In genomic region chr1:220768127-220768601, GRCh38 we compare ENCODE assay signal across 10 cellular contexts. TPM values are rescaled to one million over a fixed set of nuclear protein-coding genes. Genes with fewer than 3 reads are reported as not detected.
A peak's percentile ranks its signal among the peaks of the same experiment; 100 is the strongest.
DNase-seq lines count a peak whose midpoint lies in the region; ATAC-seq and TF ChIP-seq lines count a peak whose summit lies in the region.
"Had no signal": no experiment of that assay in that cellular context is flagged by ENCODE, and none has a peak within 500 bp of the region (broad histone marks: within the 10 kb centered on the region; RNA-seq: fewer than 3 reads in every experiment).

No MANE protein-coding gene starts in this region.

- intact Hi-C loops in left lung (cut with DNase I) (no loop called here), upper lobe of right lung (cut with DNase I) (no loop called here)

- no peak overlapping the region for H3K27ac Mint-ChIP-seq in WTC11
- H3K27ac Mint-ChIP-seq: activated CD8-positive, alpha-beta memory T cell treated with anti-CD3 and anti-CD28 coated beads, Interleukin-2, amount 10 ng/mL, durations not matched to agents 7 days and 5 days had no signal

- H3K4me3 Mint-ChIP-seq in WTC11: no peak overlapping the region
- H3K4me3 Mint-ChIP-seq: activated CD8-positive, alpha-beta memory T cell treated with anti-CD3 and anti-CD28 coated beads, Interleukin-2, amount 10 ng/mL, durations not matched to agents 7 days and 5 days had no signal

- peaks cover 5% of the 10 kb centered on the region for H3K36me3 Mint-ChIP-seq in WTC11
- H3K36me3 Mint-ChIP-seq: activated CD8-positive, alpha-beta memory T cell treated with anti-CD3 and anti-CD28 coated beads, Interleukin-2, amount 10 ng/mL, durations not matched to agents 7 days and 5 days had no signal

- no peaks in the 10 kb centered on the region for H3K9me3 ChIP-seq in left lung
- no peaks in the 10 kb centered on the region for H3K9me3 ChIP-seq in upper lobe of right lung

- H3K9me3 Mint-ChIP-seq in WTC11: no peaks in the 10 kb centered on the region

- CTCF ChIA-PET in WTC11 (lab: Charles Lee): interaction anchor here (0.7 to 1.2 kb wide), 2 partner anchors 35 to 487 kb away, joined by 3 read pairs; no protein-coding TSS in a partner anchor

- ATAC-seq in HG02642 (IDR thresholded peaks at IDR 0.05; ENCODE audit: poor library complexity, unreplicated experiment): peak; percentile 23
- ATAC-seq in WTC11: no peak
- peak; percentile 68 for ATAC-seq in left lung
- ATAC-seq in upper lobe of right lung: peak; percentile 76
- ATAC-seq: activated CD8-positive, alpha-beta memory T cell treated with anti-CD3 and anti-CD28 coated beads, Interleukin-2, amount 10 ng/mL, durations not matched to agents 7 days and 5 days had no signal

- peaks cover 12 to 20% of the 10 kb centered on the region in 2 donors for H3K4me1 ChIP-seq in left lung
- H3K4me1 ChIP-seq in upper lobe of right lung: peaks cover 18% of the 10 kb centered on the region

- DNase-seq in WTC11 (ENCODE audit: low spot score) (no peak), left lung (no peak), upper lobe of right lung (no peak), AG08396 (ENCODE audit: low spot score) (no peak), GM10266 (ENCODE audit: extremely low spot score) (no peak), HuH-7.5 (ENCODE audit: low spot score) (no peak)
- DNase-seq: activated CD8-positive, alpha-beta memory T cell treated with anti-CD3 and anti-CD28 coated beads, Interleukin-2, amount 10 ng/mL, durations not matched to agents 7 days and 5 days; stimulated activated CD4-positive, alpha-beta T cell treated with anti-CD3 and anti-CD28 coated beads, Interleukin-2, amount 100 ng/mL, for 48 hours had no signal

- H3K36me3 ChIP-seq in left lung (peaks cover 0 to 22% of the 10 kb centered on the region in 2 donors), upper lobe of right lung (peaks cover 42% of the 10 kb centered on the region)

- no peak for TF ChIP-seq CTCF in WTC11 (IDR thresholded peaks at IDR 0.05)
- peak in 1 of 2 donors; percentile 8 for TF ChIP-seq CTCF in left lung (IDR thresholded peaks at IDR 0.05)
- TF ChIP-seq CTCF in upper lobe of right lung (IDR thresholded peaks at IDR 0.05): peak; percentile 13
- no peak for TF ChIP-seq CTCF in GM10266 (IDR thresholded peaks at IDR 0.05; ENCODE audit: control insufficient read depth, insufficient read depth, low read depth, missing control alignments)

- peak overlapping the region; percentile 57 to 75 for H3K27ac ChIP-seq in left lung
- H3K27ac ChIP-seq in upper lobe of right lung: peak overlapping the region; percentile 20

- peaks cover 7% of the 10 kb centered on the region for H3K4me1 Mint-ChIP-seq in WTC11
- H3K4me1 Mint-ChIP-seq: activated CD8-positive, alpha-beta memory T cell treated with anti-CD3 and anti-CD28 coated beads, Interleukin-2, amount 10 ng/mL, durations not matched to agents 7 days and 5 days had no signal

- POLR2A ChIA-PET in WTC11 (lab: Charles Lee): no interaction called here

- H3K4me3 ChIP-seq in left lung (no peak overlapping the region), upper lobe of right lung (no peak overlapping the region)

- no peaks in the 10 kb centered on the region for H3K27me3 Mint-ChIP-seq in WTC11 (ENCODE audit: low read depth)
- H3K27me3 Mint-ChIP-seq: activated CD8-positive, alpha-beta memory T cell treated with anti-CD3 and anti-CD28 coated beads, Interleukin-2, amount 10 ng/mL, durations not matched to agents 7 days and 5 days had no signal

- H3K27me3 ChIP-seq in left lung (no peaks in the 10 kb centered on the region), upper lobe of right lung (no peaks in the 10 kb centered on the region)

TF ChIP-seq in WTC11, 78 proteins besides CTCF, POLR2A, EP300 and RAD21:
- TF ChIP-seq ELF4 (CRISPR knock-in tag; IDR thresholded peaks at IDR 0.05; ENCODE audit: low read depth): no peak
- no peak for TF ChIP-seq PRRX2 (CRISPR knock-in tag; IDR thresholded peaks at IDR 0.05)
- TF ChIP-seq ETV6 (CRISPR knock-in tag; IDR thresholded peaks at IDR 0.05): no peak
- no peak for TF ChIP-seq ZNF232 (CRISPR knock-in tag; IDR thresholded peaks at IDR 0.05)
- TF ChIP-seq, protein P1, sequence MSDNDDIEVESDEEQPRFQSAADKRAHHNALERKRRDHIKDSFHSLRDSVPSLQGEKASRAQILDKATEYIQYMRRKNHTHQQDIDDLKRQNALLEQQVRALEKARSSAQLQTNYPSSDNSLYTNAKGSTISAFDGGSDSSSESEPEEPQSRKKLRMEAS (CRISPR knock-in tag; IDR thresholded peaks at IDR 0.05): no peak
- peak; percentile 55 for TF ChIP-seq GABPB1 (CRISPR knock-in tag; IDR thresholded peaks at IDR 0.05)

RNA-seq across cellular contexts. Expression of gene MTARC1, which starts 18.5 kb away (rescaled TPM):
- total RNA-seq in WTC11 (2021) (25.8 to 33.6 TPM (median 29.5 TPM) in 3 replicates), left lung (10 to 100 TPM; 33.5 to 38.6 TPM), upper lobe of right lung (25.2 TPM)
- total RNA-seq: activated CD8-positive, alpha-beta memory T cell treated with anti-CD3 and anti-CD28 coated beads, Interleukin-2, amount 10 ng/mL, durations not matched to agents 7 days and 5 days; T-helper 1 cell treated with Interleukin-12 subunit alpha and Interleukin-12 subunit beta and Interleukin-4 antibody, amounts not matched to agents 30 ng/mL and 1 ng/mL, for 36 hours had no signal

RNA-seq across cellular contexts. Expression of gene MTARC2, which starts 20.0 kb away (rescaled TPM):
- total RNA-seq in WTC11 (2021) (12.5 to 15.5 TPM (median 15.2 TPM) in 3 replicates), left lung (10 to 100 TPM; 41.2 to 45.8 TPM), upper lobe of right lung (58.6 TPM)
- total RNA-seq: activated CD8-positive, alpha-beta memory T cell treated with anti-CD3 and anti-CD28 coated beads, Interleukin-2, amount 10 ng/mL, durations not matched to agents 7 days and 5 days; T-helper 1 cell treated with Interleukin-12 subunit alpha and Interleukin-12 subunit beta and Interleukin-4 antibody, amounts not matched to agents 30 ng/mL and 1 ng/mL, for 36 hours had no signal
